ENCODE assay signal across 8 cellular contexts in the genomic region with DNA sequence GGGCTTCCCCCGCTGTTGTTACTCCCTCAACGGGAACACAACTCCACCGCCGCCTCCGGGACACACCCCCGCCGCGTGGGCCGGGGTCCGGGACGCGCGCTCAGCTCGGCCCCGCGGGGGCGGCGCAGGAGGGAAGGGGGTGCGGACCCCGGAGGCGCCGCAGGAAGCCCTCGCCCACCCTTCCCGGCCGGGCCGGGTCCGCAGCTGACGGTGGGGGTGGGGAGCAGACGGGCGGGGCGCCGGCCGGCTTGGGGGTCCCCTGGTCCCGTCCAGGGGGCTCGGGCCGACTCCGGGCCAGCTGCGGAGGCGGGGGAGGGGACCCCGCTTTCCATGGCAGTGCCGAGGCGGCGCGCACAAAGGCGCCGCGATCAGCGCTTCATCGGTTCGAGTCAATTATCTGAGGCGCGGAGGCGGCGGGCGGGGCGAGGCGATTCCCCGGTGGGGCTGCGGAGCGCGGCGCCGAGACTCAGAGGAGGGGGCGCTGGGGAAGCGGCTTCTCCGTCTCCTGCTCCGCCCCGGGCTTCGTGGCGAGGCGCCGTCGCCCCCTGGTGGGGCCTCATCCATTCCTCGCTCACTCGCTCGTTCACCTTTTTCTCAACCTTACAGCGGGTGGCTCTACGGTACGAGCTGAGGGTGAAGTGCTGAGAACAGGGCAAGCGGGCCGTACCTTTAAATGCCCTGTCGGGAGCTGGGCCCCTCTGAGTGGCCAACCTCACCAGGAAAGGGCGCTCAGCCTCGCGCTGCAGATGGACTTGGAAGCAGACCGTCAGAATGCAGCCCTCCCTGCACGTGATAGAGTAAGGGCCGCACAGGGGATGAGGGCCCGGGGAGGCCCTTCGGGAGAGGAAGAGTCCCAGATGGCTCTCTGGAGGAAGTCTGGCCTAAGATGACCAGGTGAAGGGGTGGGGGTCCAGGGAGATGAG. TPM values are rescaled to one million over a fixed set of nuclear protein-coding genes. Genes with fewer than 3 reads are reported as not detected.
DNase-seq lines count a peak whose midpoint lies in the region; TF ChIP-seq lines count a peak whose summit lies in the region.

No MANE protein-coding gene starts in this region.

- H3K36me3 ChIP-seq in liver (ENCODE audit: control insufficient read depth in 4 of 4, insufficient read depth in 3 of 4, low read depth in 1 of 4, low read length in 3 of 4), result no peaks in the 10 kb centered on the region

- H3K9me3 ChIP-seq in liver (ENCODE audit: control insufficient read depth in 4 of 4, low read length in 3 of 4), result no peaks in the 10 kb centered on the region

- TF ChIP-seq RAD21 in liver (IDR thresholded peaks at IDR 0.05), result peak; percentile 74 to 82

- 3% methylated on average over 90 of the region's 90 CpGs for WGBS in liver

- no peak overlapping the region for H3K9ac ChIP-seq in liver (ENCODE audit: low read depth in 1 of 2, low read length in 2 of 2)

- peaks cover 0 to 9% (median 4%) of the 10 kb centered on the region in 4 donors for H3K4me1 ChIP-seq in liver (ENCODE audit: control insufficient read depth in 4 of 4, insufficient read depth in 4 of 4, low read length in 3 of 4)

- TF ChIP-seq CTCF in VCaP (conservative IDR thresholded peaks at IDR 0.05) (peak; percentile 96), liver (IDR thresholded peaks at IDR 0.05; ENCODE audit: low read depth, low read length, missing input control) (peak; percentile 53)

- H3K4me3 ChIP-seq in liver (ENCODE audit: low read depth in 1 of 3, low read length in 3 of 3), result peak overlapping the region in 1 of 3 donors; percentile 54

- DNase-seq in ELR (ENCODE audit: low read depth) (peak; percentile 45), NCI-H1092 treated with DMSO at 0.1 percent for 48 hours (lab: John Stamatoyannopoulos, UW) (peak; percentile 31), cerebellar cortex (ENCODE audit: low spot score) (peak; percentile 56), middle frontal gyrus (ENCODE audit: extremely low spot score, low spot score) (no peak), NCI-H128 (lab: John Stamatoyannopoulos, UW; ENCODE audit: unreplicated experiment) (no peak)
- peak; percentile 16 for DNase-seq in stimulated activated CD8-positive, alpha-beta memory T cell treated with anti-CD3 and anti-CD28 coated beads, Interleukin-12 subunit alpha, Interleukin-12 subunit beta, amount 100 ng/mL, for 24 hours (ENCODE audit: extremely low read depth)

- H3K27ac ChIP-seq in VCaP (peak overlapping the region; percentile 66; the same call in 1 of the 2 replicates), liver (ENCODE audit: low read depth in 1 of 2, low read length in 2 of 2) (no peak overlapping the region)

- peaks cover 0 to 11% (median 4%) of the 10 kb centered on the region in 4 donors for H3K27me3 ChIP-seq in liver (ENCODE audit: control insufficient read depth in 4 of 4, insufficient read depth in 4 of 4, low read length in 3 of 4)

TF ChIP-seq in liver, 16 proteins besides CTCF, POLR2A, EP300 and RAD21:
- TF ChIP-seq REST (IDR thresholded peaks at IDR 0.05), result peak; percentile 21
- TF ChIP-seq YY1 (IDR thresholded peaks at IDR 0.05), result no peak

RNA-seq across cellular contexts. Expression of gene SLC52A3, which starts 40.0 kb away (rescaled TPM):
- under 1 TPM in 1 of 2 donors, not detected in 1; 0.08 TPM for total RNA-seq in liver
- polyA plus RNA-seq in liver, result under 1 TPM; 0.06 TPM

RNA-seq across cellular contexts. Expression of gene SCRT2, which starts 52.7 kb away (rescaled TPM):
- not detected for total RNA-seq in liver
- polyA plus RNA-seq in liver, result not detected

Comparison
In these comparisons a context has a peak if more than half of its experiments do, and no peak if none do; other contexts are left out.
1. DNase-seq: peak in ELR (single experiment), NCI-H1092 treated with DMSO at 0.1 percent for 48 hours (single experiment), cerebellar cortex (single experiment) and stimulated activated CD8-positive, alpha-beta memory T cell treated with anti-CD3 and anti-CD28 coated beads, Interleukin-12 subunit alpha, Interleukin-12 subunit beta, amount 100 ng/mL, for 24 hours (single experiment); none in middle frontal gyrus (single experiment) and NCI-H128 (single experiment).